Comparison of ENCODE assay signal across 1 cellular context in the genomic region with DNA sequence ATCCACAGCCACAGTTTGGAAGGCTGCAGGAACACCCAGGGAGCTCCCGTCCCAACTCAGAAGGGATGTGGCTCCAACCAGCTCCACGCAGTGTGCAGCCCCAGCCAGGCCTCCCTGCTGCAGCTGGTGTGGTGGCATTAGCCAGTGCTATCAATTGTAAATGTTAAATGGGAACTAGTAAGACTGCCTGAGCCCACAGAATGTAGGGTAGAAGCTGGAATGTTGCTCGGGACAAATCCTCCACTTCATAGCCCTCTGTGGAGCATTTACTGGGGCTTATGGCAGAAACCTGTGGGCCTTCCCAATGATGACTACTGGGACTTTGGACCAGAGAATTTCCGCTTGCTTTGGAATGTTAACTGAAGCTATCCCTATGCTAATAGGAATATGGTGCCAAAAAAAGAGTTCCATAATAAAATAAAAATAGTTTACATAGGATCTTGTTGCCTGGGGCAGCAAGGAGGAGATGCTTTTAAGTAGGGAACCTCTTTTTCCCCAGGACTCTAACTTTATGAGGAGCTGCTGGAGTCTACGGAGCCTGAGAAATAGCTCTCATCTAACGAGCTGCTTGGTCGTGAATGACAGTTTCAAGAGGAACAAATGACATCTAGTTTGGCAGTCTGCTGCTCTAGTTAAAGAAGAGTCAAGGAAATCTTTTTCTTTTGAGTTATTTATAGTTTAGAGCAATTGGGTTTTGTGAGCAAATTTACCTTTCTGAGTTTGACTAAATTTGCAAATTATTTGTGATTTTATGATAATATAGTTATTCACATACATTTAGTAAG.
TF ChIP-seq lines count a peak whose summit lies in the region.

No MANE protein-coding gene starts in this region.

TF ChIP-seq in IMR-90, 13 proteins besides CTCF, POLR2A, EP300 and RAD21:
- TF ChIP-seq CEBPB (IDR thresholded peaks at IDR 0.05; ENCODE audit: low read depth, low read length) (no peak), FOS (IDR thresholded peaks at IDR 0.05; ENCODE audit: low read depth, low read length) (no peak), MAFK (IDR thresholded peaks at IDR 0.05; ENCODE audit: low read depth, low read length) (no peak), SMC3 (IDR thresholded peaks at IDR 0.05; ENCODE audit: low read depth, low read length) (no peak), MXI1 (IDR thresholded peaks at IDR 0.05; ENCODE audit: borderline replicate concordance, low read depth, low read length) (no peak), CHD1 (IDR thresholded peaks at IDR 0.05; ENCODE audit: low read depth, low read length) (no peak), RFX5 (IDR thresholded peaks at IDR 0.05; ENCODE audit: low read depth, low read length) (no peak), BHLHE40 (IDR thresholded peaks at IDR 0.05; ENCODE audit: low read depth, low read length) (no peak), NFE2L2 (IDR thresholded peaks at IDR 0.05; ENCODE audit: low read depth, low read length) (no peak), MAZ (IDR thresholded peaks at IDR 0.05; ENCODE audit: borderline replicate concordance, low read depth, low read length) (no peak)
- TF ChIP-seq, protein P1, sequence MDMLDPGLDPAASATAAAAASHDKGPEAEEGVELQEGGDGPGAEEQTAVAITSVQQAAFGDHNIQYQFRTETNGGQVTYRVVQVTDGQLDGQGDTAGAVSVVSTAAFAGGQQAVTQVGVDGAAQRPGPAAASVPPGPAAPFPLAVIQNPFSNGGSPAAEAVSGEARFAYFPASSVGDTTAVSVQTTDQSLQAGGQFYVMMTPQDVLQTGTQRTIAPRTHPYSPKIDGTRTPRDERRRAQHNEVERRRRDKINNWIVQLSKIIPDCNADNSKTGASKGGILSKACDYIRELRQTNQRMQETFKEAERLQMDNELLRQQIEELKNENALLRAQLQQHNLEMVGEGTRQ (IDR thresholded peaks at IDR 0.05; ENCODE audit: low read depth, low read length): no peak
- TF ChIP-seq, protein P2, sequence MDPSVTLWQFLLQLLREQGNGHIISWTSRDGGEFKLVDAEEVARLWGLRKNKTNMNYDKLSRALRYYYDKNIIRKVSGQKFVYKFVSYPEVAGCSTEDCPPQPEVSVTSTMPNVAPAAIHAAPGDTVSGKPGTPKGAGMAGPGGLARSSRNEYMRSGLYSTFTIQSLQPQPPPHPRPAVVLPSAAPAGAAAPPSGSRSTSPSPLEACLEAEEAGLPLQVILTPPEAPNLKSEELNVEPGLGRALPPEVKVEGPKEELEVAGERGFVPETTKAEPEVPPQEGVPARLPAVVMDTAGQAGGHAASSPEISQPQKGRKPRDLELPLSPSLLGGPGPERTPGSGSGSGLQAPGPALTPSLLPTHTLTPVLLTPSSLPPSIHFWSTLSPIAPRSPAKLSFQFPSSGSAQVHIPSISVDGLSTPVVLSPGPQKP (IDR thresholded peaks at IDR 0.05; ENCODE audit: borderline replicate concordance, low read depth, low read length): no peak
